Comparison of ENCODE assay signal across 17 cellular contexts in genomic region chr2:188399159-188399558, GRCh38.
DNase-seq lines count a peak whose midpoint lies in the region; ATAC-seq and TF ChIP-seq lines count a peak whose summit lies in the region.
"Had no signal": no experiment of that assay in that cellular context is flagged by ENCODE, and none has a peak within 500 bp of the region (broad histone marks: within the 10 kb centered on the region; RNA-seq: fewer than 3 reads in every experiment).

No MANE protein-coding gene starts in this region.

- 29% methylated on average over 1 of the region's 3 CpGs for WGBS in mesenchymal stem cell

- no peak overlapping the region for H2BK5ac ChIP-seq in mesenchymal stem cell (ENCODE audit: low read depth, low read length, poor library complexity, severe bottlenecking)

- in situ Hi-C loops in Caki2 (cut with HindIII; ENCODE audit: low pct_unique_long_range_greater_than_20kb, low sequenced_read_pairs) (no loop called here), astrocyte of the spinal cord (cut with HindIII; ENCODE audit: low sequenced_read_pairs) (no loop called here)

- peaks cover 25% of the 10 kb centered on the region for H3K79me1 ChIP-seq in mesenchymal stem cell (replicated peaks; ENCODE audit: low read length, poor library complexity, severe bottlenecking)

- H3K9me3 ChIP-seq in mesenchymal stem cell (ENCODE audit: control insufficient read depth, low read length) (peaks cover 3% of the 10 kb centered on the region), left ventricle myocardium inferior (replicated peaks) (peaks cover 5% of the 10 kb centered on the region)
- H3K9me3 ChIP-seq: right lobe of liver, thyroid gland had no signal

- no peak overlapping the region for H2AK5ac ChIP-seq in mesenchymal stem cell (ENCODE audit: low read length, severe bottlenecking)

- H3K14ac ChIP-seq in mesenchymal stem cell (ENCODE audit: low read length in 2 of 2) = no peak overlapping the region

- no peak overlapping the region for H2BK15ac ChIP-seq in mesenchymal stem cell (ENCODE audit: low read depth, poor library complexity, severe bottlenecking)

- H3K27me3 ChIP-seq in mesenchymal stem cell (ENCODE audit: control insufficient read depth in 1 of 2, insufficient read depth in 1 of 2, low read length in 2 of 2) = no peaks in the 10 kb centered on the region
- H3K27me3 ChIP-seq in left ventricle myocardium inferior (ENCODE audit: low read depth) = no peaks in the 10 kb centered on the region
- H3K27me3 ChIP-seq: right lobe of liver, thyroid gland had no signal

- H3K27ac ChIP-seq in mesenchymal stem cell (ENCODE audit: low read length, poor library complexity, severe bottlenecking) (peak overlapping the region; percentile 86), left ventricle myocardium inferior (replicated peaks) (no peak overlapping the region)
- H3K27ac ChIP-seq: KMS-11, right lobe of liver, thyroid gland had no signal

- H2BK120ac ChIP-seq in mesenchymal stem cell (ENCODE audit: low read depth, low read length) = no peak overlapping the region

- H3K4ac ChIP-seq in mesenchymal stem cell (ENCODE audit: low read depth in 1 of 2, low read length in 2 of 2) = no peak overlapping the region

- ATAC-seq in HG02763 (IDR thresholded peaks at IDR 0.05; ENCODE audit: unreplicated experiment) = no peak
- ATAC-seq in HG03097 (IDR thresholded peaks at IDR 0.05; ENCODE audit: low FRiP score, unreplicated experiment) = no peak
- ATAC-seq: right lobe of liver had no signal

- no peak overlapping the region for H3K9ac ChIP-seq in mesenchymal stem cell (ENCODE audit: low read length)
- H3K9ac ChIP-seq: KMS-11 had no signal

- H4K8ac ChIP-seq in mesenchymal stem cell (ENCODE audit: low read length) = no peak overlapping the region

- H3K18ac ChIP-seq in mesenchymal stem cell (ENCODE audit: low read depth in 1 of 2, low read length in 2 of 2) = no peak overlapping the region

- no peak overlapping the region for H4K91ac ChIP-seq in mesenchymal stem cell (ENCODE audit: low read length)

- TF ChIP-seq CTCF in astrocyte of the spinal cord (IDR thresholded peaks at IDR 0.05; ENCODE audit: low read depth, low read length) (no peak), left ventricle myocardium inferior (IDR thresholded peaks at IDR 0.05; ENCODE audit: borderline replicate concordance) (no peak)

- H3K4me3 ChIP-seq in astrocyte of the spinal cord (ENCODE audit: low read depth, low read length) (no peak overlapping the region), mesenchymal stem cell (ENCODE audit: insufficient read depth in 1 of 2, low read depth in 1 of 2, low read length in 2 of 2) (no peak overlapping the region), left ventricle myocardium inferior (no peak overlapping the region)
- H3K4me3 ChIP-seq: right lobe of liver, thyroid gland had no signal

- H2AFZ ChIP-seq in mesenchymal stem cell (ENCODE audit: low read depth, low read length) = no peak overlapping the region

- H2BK12ac ChIP-seq in mesenchymal stem cell (ENCODE audit: low read length in 2 of 2) = no peak overlapping the region

- intact Hi-C loops in left ventricle myocardium inferior (cut with micrococcal nuclease) = no loop called here

- H3K4me1 ChIP-seq in mesenchymal stem cell (ENCODE audit: control insufficient read depth, insufficient read depth, low read depth, low read length) = peaks cover 2% of the 10 kb centered on the region
- no peaks in the 10 kb centered on the region for H3K4me1 ChIP-seq in left ventricle myocardium inferior
- H3K4me1 ChIP-seq: right lobe of liver had no signal

- DNase-seq in Caki2 (ENCODE audit: low read depth) (peak; percentile 39), M059J (ENCODE audit: low read depth) (peak; percentile 79), astrocyte of the spinal cord (ENCODE audit: low read depth, low spot score) (peak; percentile 81), mesenchymal stem cell (peak; percentile 45), left ventricle myocardium inferior (no peak), NCI-H1105 (lab: John Stamatoyannopoulos, UW) (no peak)
- DNase-seq: activated CD4-positive, CD25-positive, alpha-beta regulatory T cell treated with anti-CD3 and anti-CD28 coated beads, Interleukin-2, amount 50 U/mL, for 72 hours; activated CD8-positive, alpha-beta memory T cell treated with anti-CD3 and anti-CD28 coated beads, Interleukin-2, amount 50 U/mL, for 48 hours; activated naive CD4-positive, alpha-beta T cell treated with anti-CD3 and anti-CD28 coated beads, Interleukin-2, amount 10 ng/mL, durations not matched to agents 7 days and 5 days; immature natural killer cell; NCI-H446 treated with DMSO at 0.1 percent for 48 hours; right lobe of liver; stimulated activated CD4-positive, alpha-beta T cell treated with anti-CD3 and anti-CD28 coated beads, Interleukin-2, amount 100 ng/mL, for 48 hours; thyroid gland had no signal

- no peak overlapping the region for H3K23ac ChIP-seq in mesenchymal stem cell (ENCODE audit: low read length in 2 of 2)

- H3K36me3 ChIP-seq in mesenchymal stem cell (ENCODE audit: control insufficient read depth in 1 of 2, insufficient read depth in 2 of 2, low read depth in 1 of 2, low read length in 2 of 2) (no peaks in the 10 kb centered on the region), left ventricle myocardium inferior (no peaks in the 10 kb centered on the region)
- H3K36me3 ChIP-seq: right lobe of liver, thyroid gland had no signal

- H3K4me2 ChIP-seq in mesenchymal stem cell (ENCODE audit: low read length, poor library complexity, severe bottlenecking) = peak overlapping the region; percentile 8
- H3K4me2 ChIP-seq: KMS-11 had no signal

Comparison
In these comparisons a context has a peak if more than half of its experiments do, and no peak if none do; other contexts are left out.
1. DNase-seq: peak in Caki2 (single experiment), M059J (single experiment), astrocyte of the spinal cord (single experiment) and mesenchymal stem cell (single experiment); none in left ventricle myocardium inferior (single experiment) and NCI-H1105 (single experiment).